In genomic region chr16:21708533-21709115, GRCh38 we compare ENCODE assay signal across 8 cellular contexts. TPM values are rescaled to one million over a fixed set of nuclear protein-coding genes. Genes with fewer than 3 reads are reported as not detected.
A peak's percentile ranks its signal among the peaks of the same experiment; 100 is the strongest.
DNase-seq lines count a peak whose midpoint lies in the region; ATAC-seq, FAIRE-seq and TF ChIP-seq lines count a peak whose summit lies in the region.

No MANE protein-coding gene starts in this region.

- DNase-seq in CD4-positive, alpha-beta T cell = peak; percentile 71 to 89 (median 82)
- DNase-seq in HS-5 (ENCODE audit: low read depth) (peak; percentile 30), NOMO-1 treated with dmso at 0.1 percent for 144 hours (lab: John Stamatoyannopoulos, UW; ENCODE audit: unreplicated experiment) (peak; percentile 75), endothelial cell of umbilical vein (ENCODE audit: low read depth, low spot score) (peak; percentile 74), naive B cell (peak; percentile 74)
- DNase-seq in activated CD8-positive, alpha-beta memory T cell treated with anti-CD3 and anti-CD28 coated beads, Interleukin-2, amount 50 U/mL, for 1 hour (ENCODE audit: extremely low read depth) = peak; percentile 59
- DNase-seq in stimulated activated CD8-positive, alpha-beta memory T cell treated with anti-CD3 and anti-CD28 coated beads, Interleukin-7, amount 100 ng/mL, for 4 hours (ENCODE audit: low read depth in 2 of 2) = peak; percentile 64 to 79

- no peaks in the 10 kb centered on the region for H3K4me1 ChIP-seq in endothelial cell of umbilical vein (ENCODE audit: control insufficient read depth, extremely low read depth, insufficient read depth, low read length)

- intact Hi-C loops in CD4-positive, alpha-beta T cell (cut with DNase I, micrococcal nuclease) = loop anchor here (1.0 kb wide), 2 partner anchors 51 to 124 kb away; no protein-coding TSS in a partner anchor
- intact Hi-C loops in endothelial cell of umbilical vein (cut with micrococcal nuclease) = loop anchor here (1.0 to 10.0 kb wide), 3 partner anchors 51 to 124 kb away; no protein-coding TSS in a partner anchor

- H3K9me3 Mint-ChIP-seq in CD4-positive, alpha-beta T cell = no peaks in the 10 kb centered on the region
- no peaks in the 10 kb centered on the region for H3K9me3 Mint-ChIP-seq in naive B cell

- no peak overlapping the region for H3K4me2 ChIP-seq in endothelial cell of umbilical vein (ENCODE audit: insufficient read depth, low read length)

- H3K9ac ChIP-seq in endothelial cell of umbilical vein (replicated peaks; ENCODE audit: extremely low read depth, insufficient read depth, low read length) = no peak overlapping the region

- FAIRE-seq in endothelial cell of umbilical vein (lab: Jason Lieb, UNC) = peak; percentile 70

- H3K27me3 ChIP-seq in CD4-positive, alpha-beta T cell (ENCODE audit: control insufficient read depth, insufficient read depth, low read length) = no peaks in the 10 kb centered on the region
- H3K27me3 ChIP-seq in endothelial cell of umbilical vein (ENCODE audit: control insufficient read depth in 2 of 2, insufficient read depth in 2 of 2, low read length in 2 of 2) = no peaks in the 10 kb centered on the region

- dilution Hi-C loops in endothelial cell of umbilical vein (cut with MboI; ENCODE audit: extremely low pct_ligation_motif_present, low sequenced_read_pairs) = no loop called here

- peaks cover 5% of the 10 kb centered on the region for H3K4me1 Mint-ChIP-seq in CD4-positive, alpha-beta T cell (ENCODE audit: low read depth)
- H3K4me1 Mint-ChIP-seq in naive B cell = peaks cover 15 to 19% (median 16%) of the 10 kb centered on the region in 3 donors

- H3K79me2 ChIP-seq in endothelial cell of umbilical vein (ENCODE audit: control insufficient read depth, insufficient read depth, low read length) = no peaks in the 10 kb centered on the region

- H3K27me3 Mint-ChIP-seq in CD4-positive, alpha-beta T cell = no peaks in the 10 kb centered on the region
- peaks cover 6 to 11% (median 8%) of the 10 kb centered on the region in 3 donors for H3K27me3 Mint-ChIP-seq in naive B cell

- H3K9me1 ChIP-seq in endothelial cell of umbilical vein (replicated peaks; ENCODE audit: control insufficient read depth, extremely low read depth, insufficient read depth, low read length) = no peaks in the 10 kb centered on the region

- no peaks in the 10 kb centered on the region for H3K36me3 ChIP-seq in endothelial cell of umbilical vein (ENCODE audit: control insufficient read depth in 2 of 2, extremely low read depth in 1 of 2, insufficient read depth in 2 of 2, low read length in 2 of 2)

- peak; percentile 84 for ATAC-seq in CD4-positive, alpha-beta T cell (ENCODE audit: poor library complexity)
- peak; percentile 57 to 71 for ATAC-seq in naive B cell (ENCODE audit: low read depth in 2 of 2)
- no peak for ATAC-seq in HG03175 (IDR thresholded peaks at IDR 0.05; ENCODE audit: unreplicated experiment)

- H3K27ac Mint-ChIP-seq in CD4-positive, alpha-beta T cell = no peak overlapping the region
- H3K27ac Mint-ChIP-seq in naive B cell = no peak overlapping the region

- no peak overlapping the region for H2AFZ ChIP-seq in endothelial cell of umbilical vein (ENCODE audit: low read depth, low read length)

- peak; percentile 88 for TF ChIP-seq CTCF in CD4-positive, alpha-beta T cell (IDR thresholded peaks at IDR 0.05)
- TF ChIP-seq CTCF in endothelial cell of umbilical vein (IDR thresholded peaks at IDR 0.05; ENCODE audit: extremely low read depth in 1 of 2, insufficient read depth in 1 of 2, low read depth in 1 of 2, low read length in 2 of 2) = peak; percentile 73

- H3K4me3 Mint-ChIP-seq in CD4-positive, alpha-beta T cell = no peak overlapping the region
- H3K4me3 Mint-ChIP-seq in naive B cell = peak overlapping the region in 2 of 8 donors; percentile 28 to 58

- H3K36me3 Mint-ChIP-seq in CD4-positive, alpha-beta T cell (ENCODE audit: low read depth) = no peaks in the 10 kb centered on the region
- no peaks in the 10 kb centered on the region for H3K36me3 Mint-ChIP-seq in naive B cell

- H3K27ac ChIP-seq in CD4-positive, alpha-beta T cell (ENCODE audit: low read depth, low read length) = no peak overlapping the region
- H3K27ac ChIP-seq in endothelial cell of umbilical vein (ENCODE audit: insufficient read depth, low read depth, low read length) = no peak overlapping the region

- CTCF ChIA-PET in CD4-positive, alpha-beta T cell (lab: Charles Lee) = interaction anchor here (0.6 to 4.2 kb wide), 9 partner anchors 44 to 125 kb away, joined by 3 to 35 read pairs (median 5); partner anchors contain the start of gene OTOA
- CTCF ChIA-PET in endothelial cell of umbilical vein (lab: Charles Lee) = interaction anchor here (0.6 to 4.8 kb wide), 9 partner anchors 10 to 125 kb away, joined by 3 to 59 read pairs (median 6); no protein-coding TSS in a partner anchor

- POLR2A ChIA-PET in CD4-positive, alpha-beta T cell (lab: Charles Lee) = interaction anchor here (0.8 to 1.1 kb wide), 2 partner anchors 51 to 63 kb away, joined by 4 to 5 read pairs; no protein-coding TSS in a partner anchor
- POLR2A ChIA-PET in endothelial cell of umbilical vein (lab: Charles Lee) = no interaction called here

- no peak for TF ChIP-seq POLR2A in endothelial cell of umbilical vein (IDR thresholded peaks at IDR 0.05; ENCODE audit: low read depth, low read length)

- H3K4me3 ChIP-seq in endothelial cell of umbilical vein (replicated peaks in 1 of 3; ENCODE audit: insufficient read depth in 1 of 3, low read depth in 1 of 3, low read length in 3 of 3) = no peak overlapping the region

- H3K9me3 ChIP-seq in CD4-positive, alpha-beta T cell (ENCODE audit: control insufficient read depth, low read length) = no peaks in the 10 kb centered on the region
- no peaks in the 10 kb centered on the region for H3K9me3 ChIP-seq in endothelial cell of umbilical vein (replicated peaks; ENCODE audit: control insufficient read depth, insufficient read depth, low read length)

- no TSS peak for BruUV-seq in endothelial cell of umbilical vein (replicated peaks; lab: Mats Ljungman, UMichigan)

- no peaks in the 10 kb centered on the region for H4K20me1 ChIP-seq in endothelial cell of umbilical vein (replicated peaks; ENCODE audit: control insufficient read depth, extremely low read depth, insufficient read depth, low read length)

TF ChIP-seq in endothelial cell of umbilical vein, 7 proteins besides CTCF, POLR2A, EP300 and RAD21:
- TF ChIP-seq JUN (IDR thresholded peaks at IDR 0.05; ENCODE audit: borderline replicate concordance, insufficient read depth, insufficient read length, low read depth) (no peak), GATA2 (IDR thresholded peaks at IDR 0.05; ENCODE audit: insufficient read depth, insufficient read length, low read depth, low read length) (no peak), MAX (IDR thresholded peaks at IDR 0.05; ENCODE audit: insufficient read depth, insufficient read length) (no peak), MYC (IDR thresholded peaks at IDR 0.05; ENCODE audit: low read depth, low read length) (no peak), EZH2 (IDR thresholded peaks at IDR 0.05; ENCODE audit: borderline replicate concordance, low read depth, low read length, severe bottlenecking) (no peak), POLR2AphosphoS5 (IDR thresholded peaks at IDR 0.05; ENCODE audit: insufficient read depth, low read depth, low read length) (no peak), FOS (IDR thresholded peaks at IDR 0.05; ENCODE audit: borderline replicate concordance, insufficient read depth, low read length) (no peak)
TF ChIP-seq in endothelial cell of umbilical vein: peak in this region for 0.

RNA-seq across cellular contexts. Expression of gene OTOA, which starts 44.9 kb away (rescaled TPM):
- total RNA-seq in CD4-positive, alpha-beta T cell = under 1 TPM in 1 of 2 experiments, not detected in 1; 0.19 TPM
- total RNA-seq in endothelial cell of umbilical vein = 0.22 TPM in 1 of 2 replicates, not detected in the other
- polyA plus RNA-seq in endothelial cell of umbilical vein = 0.05 TPM in 1 of 2 replicates, not detected in the other
- polyA plus RNA-seq in endothelial cell of umbilical vein (2011; cell fraction: cytosol; rRNA removed) = 0.03 TPM in 1 of 2 replicates, not detected in the other
- polyA plus RNA-seq in endothelial cell of umbilical vein (2011; cell fraction: nucleus; rRNA removed) = 0.15 and 0.21 TPM in 2 replicates
- not detected in 2 replicates for polyA plus RNA-seq in endothelial cell of umbilical vein (2012)
- 0.15 and 0.75 TPM in 2 replicates for polyA minus RNA-seq in endothelial cell of umbilical vein
- not detected for polyA minus RNA-seq in endothelial cell of umbilical vein (2011; cell fraction: cytosol; rRNA and poly(A)+ RNA removed)
- polyA minus RNA-seq in endothelial cell of umbilical vein (2011; cell fraction: nucleus; rRNA and poly(A)+ RNA removed) = 0.58 and 0.82 TPM in 2 replicates
- polyA plus RNA-seq in naive B cell (ENCODE audit: low read depth in 6 of 6) = not detected

RNA-seq across cellular contexts. Expression of gene IGSF6, which starts 56.2 kb away (rescaled TPM):
- total RNA-seq in CD4-positive, alpha-beta T cell = under 1 TPM; 0.31 to 0.77 TPM
- total RNA-seq in endothelial cell of umbilical vein = not detected in 2 replicates
- polyA plus RNA-seq in endothelial cell of umbilical vein (not detected in 2 replicates), naive B cell (ENCODE audit: low read depth in 6 of 6) (1 to 10 TPM in 2 of 6 donors, under 1 TPM in 4; 0.44 to 2.0 (median 0.66) TPM)
- not detected in 2 replicates for polyA plus RNA-seq in endothelial cell of umbilical vein (2011; cell fraction: cytosol; rRNA removed)
- not detected in 2 replicates for polyA plus RNA-seq in endothelial cell of umbilical vein (2011; cell fraction: nucleus; rRNA removed)
- 0.36 TPM in 1 of 2 replicates, not detected in the other for polyA plus RNA-seq in endothelial cell of umbilical vein (2012)
- not detected in 2 replicates for polyA minus RNA-seq in endothelial cell of umbilical vein
- polyA minus RNA-seq in endothelial cell of umbilical vein (2011; cell fraction: cytosol; rRNA and poly(A)+ RNA removed) = not detected
- not detected in 2 replicates for polyA minus RNA-seq in endothelial cell of umbilical vein (2011; cell fraction: nucleus; rRNA and poly(A)+ RNA removed)

Comparison
In these comparisons a context has a peak if more than half of its experiments do, and no peak if none do; other contexts are left out.
1. DNase-seq: peak in every context shown above with its lines; median percentile 82 in CD4-positive, alpha-beta T cell; 75 in NOMO-1 treated with dmso at 0.1 percent for 144 hours; 74 in endothelial cell of umbilical vein; 74 in naive B cell; 72 in stimulated activated CD8-positive, alpha-beta memory T cell treated with anti-CD3 and anti-CD28 coated beads, Interleukin-7, amount 100 ng/mL, for 4 hours; 59 in activated CD8-positive, alpha-beta memory T cell treated with anti-CD3 and anti-CD28 coated beads, Interleukin-2, amount 50 U/mL, for 1 hour; 30 in HS-5.